25 cellular contexts compared by ENCODE assay signal in genomic region chr1:208799186-208799585, GRCh38.
"Had no signal": no experiment of that assay in that cellular context is flagged by ENCODE, and none has a peak within 500 bp of the region (broad histone marks: within the 10 kb centered on the region; RNA-seq: fewer than 3 reads in every experiment).

No MANE protein-coding gene starts in this region.

- H3K9me3 Mint-ChIP-seq: natural killer cell treated with Interleukin-12 subunit alpha and Interleukin-12 subunit beta and Interleukin-15 and Interleukin-18, amount 100 ng/mL, for 72 hours had no signal

- H3K4me1 ChIP-seq: colonic mucosa, gastrocnemius medialis, left ventricle myocardium inferior, lower lobe of right lung, pancreas, prostate gland, right lobe of liver, suprapubic skin, uterus had no signal

- H3K27ac ChIP-seq: colonic mucosa, gastrocnemius medialis, left ventricle myocardium inferior, lower lobe of right lung, pancreas, prostate gland, right lobe of liver, suprapubic skin, thyroid gland, upper lobe of left lung, uterus had no signal

- ATAC-seq: esophagus mucosa; gastrocnemius medialis; left cardiac atrium; lower lobe of right lung; natural killer cell treated with Interleukin-12 subunit alpha and Interleukin-12 subunit beta and Interleukin-15 and Interleukin-18, amount 100 ng/mL, for 72 hours; pancreas; right lobe of liver; stimulated activated effector memory CD8-positive, alpha-beta T cell treated with anti-CD3 and anti-CD28 coated beads, Interleukin-12 subunit alpha, Interleukin-12 subunit beta, amount 100 ng/mL, for 72 hours; stimulated activated naive CD8-positive, alpha-beta T cell treated with anti-CD3 and anti-CD28 coated beads, Interleukin-15, Interleukin-2, amounts not matched to agents 100 U/mL and 50 U/mL, for 24 hours had no signal

- H3K4me3 ChIP-seq: colonic mucosa, gastrocnemius medialis, left ventricle myocardium inferior, lower lobe of right lung, pancreas, prostate gland, right lobe of liver, suprapubic skin, thyroid gland, upper lobe of left lung, uterus had no signal

- H3K27ac Mint-ChIP-seq: natural killer cell treated with Interleukin-12 subunit alpha and Interleukin-12 subunit beta and Interleukin-15 and Interleukin-18, amount 100 ng/mL, for 72 hours; stimulated activated effector memory CD8-positive, alpha-beta T cell treated with anti-CD3 and anti-CD28 coated beads, Interleukin-12 subunit alpha, Interleukin-12 subunit beta, amount 100 ng/mL, for 72 hours had no signal

- DNase-seq: colonic mucosa; dermis blood vessel endothelial cell; effector CD4-positive, alpha-beta T cell; gastrocnemius medialis; kidney; left cardiac atrium; left ventricle myocardium inferior; lower lobe of right lung; mesenchymal stem cell; midbrain; occipital lobe; pancreas; retina; right lobe of liver; stimulated activated CD4-positive, alpha-beta T cell treated with anti-CD3 and anti-CD28 coated beads, Interleukin-4, amount 100 ng/mL, for 1 hour; stimulated activated CD8-positive, alpha-beta memory T cell treated with anti-CD3 and anti-CD28 coated beads, Interleukin-4, amount 100 ng/mL, for 48 hours; stimulated activated naive CD8-positive, alpha-beta T cell treated with anti-CD3 and anti-CD28 coated beads, Interleukin-15, Interleukin-2, amounts not matched to agents 100 U/mL and 50 U/mL, for 24 hours; thyroid gland; upper lobe of left lung; uterus had no signal

- H3K4me3 Mint-ChIP-seq: natural killer cell treated with Interleukin-12 subunit alpha and Interleukin-12 subunit beta and Interleukin-15 and Interleukin-18, amount 100 ng/mL, for 72 hours; stimulated activated effector memory CD8-positive, alpha-beta T cell treated with anti-CD3 and anti-CD28 coated beads, Interleukin-12 subunit alpha, Interleukin-12 subunit beta, amount 100 ng/mL, for 72 hours had no signal

- H3K27me3 ChIP-seq: colonic mucosa, gastrocnemius medialis, pancreas, right lobe of liver, suprapubic skin, thyroid gland, upper lobe of left lung, uterus had no signal

- H3K36me3 Mint-ChIP-seq: natural killer cell treated with Interleukin-12 subunit alpha and Interleukin-12 subunit beta and Interleukin-15 and Interleukin-18, amount 100 ng/mL, for 72 hours; stimulated activated effector memory CD8-positive, alpha-beta T cell treated with anti-CD3 and anti-CD28 coated beads, Interleukin-12 subunit alpha, Interleukin-12 subunit beta, amount 100 ng/mL, for 72 hours had no signal

- H3K4me1 Mint-ChIP-seq: stimulated activated effector memory CD8-positive, alpha-beta T cell treated with anti-CD3 and anti-CD28 coated beads, Interleukin-12 subunit alpha, Interleukin-12 subunit beta, amount 100 ng/mL, for 72 hours had no signal

- H3K36me3 ChIP-seq: colonic mucosa, gastrocnemius medialis, left ventricle myocardium inferior, lower lobe of right lung, pancreas, prostate gland, right lobe of liver, suprapubic skin, thyroid gland, upper lobe of left lung, uterus had no signal
